ENCODE assay signal across 1 cellular context in genomic region chr18:26584745-26585144, GRCh38.
A peak's percentile ranks its signal among the peaks of the same experiment; 100 is the strongest.
TF ChIP-seq lines count a peak whose summit lies in the region.

No MANE protein-coding gene starts in this region.

TF ChIP-seq in HEK293, 187 proteins besides CTCF, POLR2A, EP300 and RAD21 (continued from another document):
- TF ChIP-seq ZNF776 (tag by site-specific recombination; IDR thresholded peaks at IDR 0.05; ENCODE audit: borderline replicate concordance): no peak
- TF ChIP-seq ZBTB11 (tag by site-specific recombination; conservative IDR thresholded peaks at IDR 0.05; ENCODE audit: low read depth): no peak
- TF ChIP-seq ZNF48 (tag by site-specific recombination; IDR thresholded peaks at IDR 0.05): no peak
- peak; percentile 79 for TF ChIP-seq EGR2 (tag by site-specific recombination; IDR thresholded peaks at IDR 0.05; ENCODE audit: low read depth)
- no peak for TF ChIP-seq ZNF24 (tag by site-specific recombination; IDR thresholded peaks at IDR 0.05)
- TF ChIP-seq GFI1B (tag by site-specific recombination; IDR thresholded peaks at IDR 0.05): no peak
- TF ChIP-seq ZNF626 (tag by site-specific recombination; IDR thresholded peaks at IDR 0.05): no peak
